ENCODE assay signal across 8 cellular contexts in the genomic region with DNA sequence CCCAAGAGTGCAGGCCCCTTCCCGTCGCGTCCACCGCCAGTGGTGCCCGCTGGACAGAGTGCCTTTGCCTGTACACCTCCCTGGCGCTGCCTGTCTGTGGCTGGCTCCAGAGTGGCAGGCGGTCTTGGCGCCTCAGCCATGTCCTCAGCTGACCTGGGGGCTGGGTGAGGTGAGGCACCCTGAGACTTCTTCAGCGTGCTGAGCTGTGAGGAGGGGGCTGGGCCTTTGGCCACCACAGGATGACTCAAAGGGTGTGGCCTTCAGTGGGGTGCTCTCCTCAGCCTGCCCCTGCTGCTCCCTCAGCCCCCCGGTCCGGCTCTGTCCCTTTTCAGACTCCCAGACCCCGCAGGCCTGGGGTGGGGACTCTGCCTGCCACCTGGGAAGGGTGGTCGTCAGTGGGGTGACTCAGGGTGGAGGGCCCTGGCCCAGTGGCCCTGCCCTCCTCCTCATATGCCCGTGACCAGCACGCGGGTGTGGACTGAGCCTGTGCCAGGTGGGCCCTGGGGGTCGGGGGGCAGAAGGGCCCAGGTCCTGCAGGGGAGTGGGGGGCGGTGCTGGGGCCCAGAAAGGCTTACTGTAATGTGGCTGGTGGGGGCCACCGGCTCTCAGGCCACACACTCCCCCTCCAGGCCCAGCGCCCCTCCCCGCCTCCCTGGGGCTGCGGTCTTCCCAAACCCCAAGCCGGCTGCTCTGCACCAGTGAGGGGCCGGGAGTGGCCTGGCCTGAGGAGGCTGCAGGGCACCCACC. TPM values are rescaled to one million over a fixed set of nuclear protein-coding genes. Genes with fewer than 3 reads are reported as not detected.
A peak's percentile ranks its signal among the peaks of the same experiment; 100 is the strongest.
DNase-seq lines count a peak whose midpoint lies in the region; ATAC-seq and TF ChIP-seq lines count a peak whose summit lies in the region.

No MANE protein-coding gene starts in this region.

- no peak overlapping the region for H3K4me2 ChIP-seq in Karpas-422 (ENCODE audit: low read depth, low read length, poor library complexity, severe bottlenecking)

- H3K36me3 Mint-ChIP-seq in natural killer cell: no peaks in the 10 kb centered on the region

- ATAC-seq in natural killer cell (peak; percentile 48 to 59 (median 58)), HG02870 (IDR thresholded peaks at IDR 0.05; ENCODE audit: unreplicated experiment) (no peak)

- peaks cover 7% of the 10 kb centered on the region; the same call in 1 of the 2 replicates for H4K20me1 ChIP-seq in Karpas-422 (ENCODE audit: insufficient read depth, low read depth, low read length)

- peak overlapping the region; percentile 67 for H3K4me3 Mint-ChIP-seq in natural killer cell

- DNase-seq in NCI-H1436 (lab: John Stamatoyannopoulos, UW) (peak; percentile 22), NCI-H1436 treated with DMSO at 0.1 percent for 48 hours (lab: John Stamatoyannopoulos, UW) (no peak), T-helper 2 cell (peak in 3 of 5 experiments; percentile 27 to 41 (median 30)), epithelial cell of esophagus (ENCODE audit: low read depth) (peak; percentile 31), natural killer cell (peak; percentile 72), NCI-H2171 (lab: John Stamatoyannopoulos, UW) (no peak), Karpas-422 (no peak)

- H3K27me3 ChIP-seq in Karpas-422 (ENCODE audit: low read length): no peaks in the 10 kb centered on the region

- peak overlapping the region; percentile 82 to 89 for H3K27ac Mint-ChIP-seq in natural killer cell

- TF ChIP-seq CTCF in epithelial cell of esophagus (IDR thresholded peaks at IDR 0.05; ENCODE audit: insufficient read depth, low read depth, low read length, missing control alignments): no peak
- TF ChIP-seq CTCF in natural killer cell (IDR thresholded peaks at IDR 0.05): no peak

- intact Hi-C loops in natural killer cell (cut with micrococcal nuclease): loop anchor here (5.0 kb wide), 1 partner anchor 38 kb away; no protein-coding TSS in a partner anchor

- peaks cover 11% of the 10 kb centered on the region in 2 donors for H3K4me1 Mint-ChIP-seq in natural killer cell

- H3K9me3 ChIP-seq in Karpas-422 (ENCODE audit: low read length): no peaks in the 10 kb centered on the region

- H3K27me3 Mint-ChIP-seq in natural killer cell (ENCODE audit: low read depth in 2 of 2): no peaks in the 10 kb centered on the region

- no peak overlapping the region for H3K9ac ChIP-seq in Karpas-422 (ENCODE audit: low read length)

- no peak overlapping the region for H3K27ac ChIP-seq in Karpas-422 (ENCODE audit: low read length)

- H2AFZ ChIP-seq in Karpas-422 (ENCODE audit: low read length): no peak overlapping the region

- H3K9me3 Mint-ChIP-seq in natural killer cell: no peaks in the 10 kb centered on the region

- H3K79me2 ChIP-seq in Karpas-422 (ENCODE audit: low read length): no peaks in the 10 kb centered on the region

- peaks cover 19% of the 10 kb centered on the region for H3K4me1 ChIP-seq in Karpas-422 (ENCODE audit: low read length)

- H3K4me3 ChIP-seq in epithelial cell of esophagus (ENCODE audit: low read length): no peak overlapping the region
- no peak overlapping the region for H3K4me3 ChIP-seq in Karpas-422 (ENCODE audit: low read length)

- no peaks in the 10 kb centered on the region for H3K36me3 ChIP-seq in Karpas-422 (ENCODE audit: insufficient read depth, low read length)

- no peaks in the 10 kb centered on the region for H3K9me2 ChIP-seq in Karpas-422 (replicated peaks; ENCODE audit: insufficient read depth, low read length)

RNA-seq across cellular contexts. Expression of gene CRELD2, which starts 15.9 kb away (rescaled TPM):
- total RNA-seq in natural killer cell: 10 to 100 TPM; 45.1 to 69.8 (median 48.5) TPM
- 12.7 and 34.2 TPM in 2 replicates for total RNA-seq in Karpas-422 (2014; rRNA removed; shearing (Covaris generic); ENCODE audit: low replicate concordance)

RNA-seq across cellular contexts. Expression of gene ALG12, which starts 16.1 kb away (rescaled TPM):
- 10 to 100 TPM; 17.2 to 22.7 (median 19.2) TPM for total RNA-seq in natural killer cell
- 4.7 and 4.8 TPM in 2 replicates for total RNA-seq in Karpas-422 (2014; rRNA removed; shearing (Covaris generic); ENCODE audit: low replicate concordance)

RNA-seq across cellular contexts. Expression of gene PIM3, which starts 26.3 kb away (rescaled TPM):
- 100 to 1,000 TPM; 107 to 130 (median 129) TPM for total RNA-seq in natural killer cell
- total RNA-seq in Karpas-422 (2014; rRNA removed; shearing (Covaris generic); ENCODE audit: low replicate concordance): 15.4 and 41.1 TPM in 2 replicates

Comparison
In these comparisons a context has a peak if more than half of its experiments do, and no peak if none do; other contexts are left out.
1. DNase-seq: peak in NCI-H1436 (single experiment), T-helper 2 cell (3 of 5), epithelial cell of esophagus (single experiment) and natural killer cell (single experiment); none in NCI-H1436 treated with DMSO at 0.1 percent for 48 hours (single experiment), NCI-H2171 (single experiment) and Karpas-422 (single experiment).